In genomic region chr20:621115-621756, GRCh38 we compare ENCODE assay signal across 24 cellular contexts. TPM values are rescaled to one million over a fixed set of nuclear protein-coding genes. Genes with fewer than 3 reads are reported as not detected.
DNase-seq lines count a peak whose midpoint lies in the region; ATAC-seq, FAIRE-seq and TF ChIP-seq lines count a peak whose summit lies in the region.
"Had no signal": no experiment of that assay in that cellular context is flagged by ENCODE, and none has a peak within 500 bp of the region (broad histone marks: within the 10 kb centered on the region; RNA-seq: fewer than 3 reads in every experiment).

No MANE protein-coding gene starts in this region.

- intact Hi-C loops in HepG2 (cut with micrococcal nuclease; ENCODE audit: unreplicated experiment) = no loop called here
- intact Hi-C loops in right lobe of liver (cut with DNase I) = no loop called here

- TF ChIP-seq EP300 in HepG2 (IDR thresholded peaks at IDR 0.05; ENCODE audit: low read depth in 2 of 2, low read length in 2 of 2) = no peak
- TF ChIP-seq EP300 in HepG2 (CRISPR knock-in tag; IDR thresholded peaks at IDR 0.05; ENCODE audit: borderline replicate concordance) = no peak

- no peak overlapping the region for H3K4me2 ChIP-seq in HepG2 (ENCODE audit: low read depth, low read length)

- TF ChIP-seq CTCF in HepG2 (CRISPR knock-in tag; IDR thresholded peaks at IDR 0.05) (no peak), right lobe of liver (IDR thresholded peaks at IDR 0.05) (no peak)

- CTCF ChIA-PET in HepG2 (lab: Yijun Ruan, JAX; ENCODE audit: low intra/inter-chr PET ratio, low total read pairs) = no interaction called here

- BruUV-seq in HepG2 (replicated peaks; lab: Mats Ljungman, UMichigan) = no TSS peak

- H3K4me1 ChIP-seq in HepG2 (ENCODE audit: insufficient read depth, low read length) = peaks cover 6% of the 10 kb centered on the region
- H3K4me1 ChIP-seq in right lobe of liver = no peaks in the 10 kb centered on the region
- H3K4me1 ChIP-seq: stomach had no signal

- no peaks in the 10 kb centered on the region for H4K20me1 ChIP-seq in HepG2 (ENCODE audit: insufficient read depth, low read length)

- WGBS in HepG2 (ENCODE audit: low lambda C conversion rate) = 11% methylated on average over 5 of the region's 5 CpGs
- 30% methylated on average over 5 of the region's 5 CpGs for WGBS in right lobe of liver (ENCODE audit: insufficient coverage, low coverage, low lambda C conversion rate, missing lambda C conversion rate)

- H3K27me3 ChIP-seq in HepG2 (ENCODE audit: control insufficient read depth in 1 of 2, insufficient read depth in 2 of 2, low read length in 2 of 2) (peaks cover 0 to 39% of the 10 kb centered on the region in 2 experiments; a peak in 4 of 5 replicates), right lobe of liver (no peaks in the 10 kb centered on the region)

- peaks cover 5% of the 10 kb centered on the region; the same call in 1 of the 2 replicates for H3K9me3 ChIP-seq in HepG2 (ENCODE audit: low read length)
- no peaks in the 10 kb centered on the region for H3K9me3 ChIP-seq in right lobe of liver

- no peak for ATAC-seq in HepG2
- no peak for ATAC-seq in right lobe of liver
- ATAC-seq in HG03520 (IDR thresholded peaks at IDR 0.05; ENCODE audit: unreplicated experiment) = no peak
- no peak for ATAC-seq in GM19463 (IDR thresholded peaks at IDR 0.05; ENCODE audit: unreplicated experiment)
- no peak for ATAC-seq in HG02610 (IDR thresholded peaks at IDR 0.05; ENCODE audit: unreplicated experiment)
- ATAC-seq: esophagus mucosa, left cardiac atrium had no signal

- POLR2A ChIA-PET in HepG2 (lab: Yijun Ruan, JAX) = no interaction called here

- TF ChIP-seq POLR2A in HepG2 (IDR thresholded peaks at IDR 0.05; ENCODE audit: insufficient read depth in 1 of 2, low read depth in 2 of 2, low read length in 2 of 2) (no peak), right lobe of liver (IDR thresholded peaks at IDR 0.05) (no peak)

- TF ChIP-seq RAD21 in HepG2 (CRISPR knock-in tag; IDR thresholded peaks at IDR 0.05) = no peak

- no peak for DNase-seq in HepG2 (ENCODE audit: low spot score)
- no peak for DNase-seq in right lobe of liver
- peak; percentile 42 for DNase-seq in RKO (ENCODE audit: low spot score)
- DNase-seq in glomerular visceral epithelial cell (ENCODE audit: extremely low spot score) = peak; percentile 18
- no peak for DNase-seq in caudate nucleus (lab: John Stamatoyannopoulos, UW)
- DNase-seq: 8988T; activated CD8-positive, alpha-beta memory T cell treated with anti-CD3 and anti-CD28 coated beads for 24 hours; activated effector memory CD4-positive, alpha-beta T cell treated with Interleukin-2 at 50 U/mL for 16 hours; aorta; CD8-positive, alpha-beta memory T cell; GDM1; left cardiac atrium; NCI-H1436; NCI-H345; stomach; SW 1271 had no signal

- H3K27ac ChIP-seq in HepG2 (ENCODE audit: extremely low read length, insufficient read depth, low read length) = no peak overlapping the region
- H3K27ac ChIP-seq in right lobe of liver = no peak overlapping the region
- no peak overlapping the region for H3K27ac ChIP-seq in caudate nucleus (ENCODE audit: low read depth, low read length)
- H3K27ac ChIP-seq: stomach, VCaP had no signal

- no peak overlapping the region for H2AFZ ChIP-seq in HepG2 (ENCODE audit: low read length)

- in situ Hi-C loops in HepG2 (cut with HindIII; ENCODE audit: extremely low pct_ligation_motif_present, low pct_unique_long_range_greater_than_20kb) = no loop called here

- no peak overlapping the region for H3K9ac ChIP-seq in HepG2 (ENCODE audit: insufficient read depth, low read depth, low read length)

- H3K36me3 ChIP-seq in HepG2 (replicated peaks in 1 of 2; ENCODE audit: control insufficient read depth in 1 of 2, insufficient read depth in 2 of 2, low read length in 2 of 2) (no peaks in the 10 kb centered on the region), right lobe of liver (no peaks in the 10 kb centered on the region)
- H3K36me3 ChIP-seq: stomach had no signal

- no peaks in the 10 kb centered on the region for H3K79me2 ChIP-seq in HepG2 (ENCODE audit: insufficient read depth, low read length)

- no peak for FAIRE-seq in HepG2 (lab: Jason Lieb, UNC)
- FAIRE-seq: GM18507 had no signal

- H3K4me3 ChIP-seq in HepG2 (replicated peaks in 1 of 3; ENCODE audit: insufficient read depth in 1 of 3, low read depth in 2 of 3, low read length in 3 of 3) = no peak overlapping the region
- H3K4me3 ChIP-seq in right lobe of liver = no peak overlapping the region
- H3K4me3 ChIP-seq: stomach had no signal

RNA-seq across cellular contexts. Expression of gene TCF15, which starts 11.1 kb away (rescaled TPM):
- total RNA-seq in HepG2 (2016; rRNA removed; fragmentation: Illumina TruSeq; extraction: Trizol) = not detected in 2 replicates
- total RNA-seq in HepG2 (2016; cell fraction: cytosol; rRNA removed; fragmentation: Illumina TruSeq; extraction: Trizol; ENCODE audit: low read depth) = not detected in 2 replicates
- total RNA-seq in HepG2 (2016; cell fraction: insoluble cytoplasmic fraction; rRNA removed; fragmentation: Illumina TruSeq; extraction: Trizol) = not detected in 2 replicates
- not detected in 2 replicates for total RNA-seq in HepG2 (2016; cell fraction: membrane; rRNA removed; fragmentation: Illumina TruSeq; extraction: Trizol)
- total RNA-seq in HepG2 (2016; cell fraction: nucleus; rRNA removed; fragmentation: Illumina TruSeq; extraction: Trizol) = not detected in 2 replicates
- polyA plus RNA-seq in HepG2 (2011; rRNA removed) = not detected in 2 replicates
- not detected in 2 replicates for polyA plus RNA-seq in HepG2 (2011; cell fraction: cytosol; rRNA removed)
- polyA plus RNA-seq in HepG2 (2011; cell fraction: nucleus; rRNA removed) = not detected in 2 replicates
- polyA plus RNA-seq in HepG2 (2012) = not detected in 2 replicates
- not detected in 2 replicates for polyA plus RNA-seq in HepG2 (2016; cell fraction: cytosol; fragmentation: Illumina TruSeq; extraction: Trizol; ENCODE audit: low read depth)
- not detected in 2 replicates for polyA plus RNA-seq in HepG2 (2016; cell fraction: insoluble cytoplasmic fraction; fragmentation: Illumina TruSeq; extraction: Trizol; ENCODE audit: low read depth)
- not detected in 2 replicates for polyA plus RNA-seq in HepG2 (2016; cell fraction: membrane; fragmentation: Illumina TruSeq; extraction: Trizol; ENCODE audit: low read depth)
- polyA plus RNA-seq in HepG2 (2016; cell fraction: nucleus; fragmentation: Illumina TruSeq; extraction: Trizol; ENCODE audit: insufficient read depth, low read depth) = not detected in 2 replicates
- polyA minus RNA-seq in HepG2 (2011; rRNA and poly(A)+ RNA removed; ENCODE audit: low replicate concordance) = not detected in 2 replicates
- not detected in 2 replicates for polyA minus RNA-seq in HepG2 (2011; cell fraction: cytosol; rRNA and poly(A)+ RNA removed)
- polyA minus RNA-seq in HepG2 (2011; cell fraction: nucleus; rRNA and poly(A)+ RNA removed) = not detected in 2 replicates
- under 1 TPM in 1 of 6 experiments, not detected in 5; 0.33 TPM for total RNA-seq in right lobe of liver
- total RNA-seq: CD8-positive, alpha-beta memory T cell; esophagus mucosa; progenitor cell of endocrine pancreas had no signal
- polyA plus RNA-seq: aorta; CD8-positive, alpha-beta memory T cell; IgD-negative memory B cell had no signal

RNA-seq across cellular contexts. Expression of gene SRXN1, which starts 31.8 kb away (rescaled TPM):
- total RNA-seq in HepG2 (2016; rRNA removed; fragmentation: Illumina TruSeq; extraction: Trizol) (87.7 and 98.2 TPM in 2 replicates), right lobe of liver (100 to 1,000 TPM in 2 of 6 experiments, 10 to 100 TPM in 4; 14.4 to 166 (median 46.0) TPM)
- 26.2 and 26.7 TPM in 2 replicates for total RNA-seq in HepG2 (2016; cell fraction: cytosol; rRNA removed; fragmentation: Illumina TruSeq; extraction: Trizol; ENCODE audit: low read depth)
- total RNA-seq in HepG2 (2016; cell fraction: insoluble cytoplasmic fraction; rRNA removed; fragmentation: Illumina TruSeq; extraction: Trizol) = 85.6 and 95.5 TPM in 2 replicates
- 86.8 and 92.3 TPM in 2 replicates for total RNA-seq in HepG2 (2016; cell fraction: membrane; rRNA removed; fragmentation: Illumina TruSeq; extraction: Trizol)
- 37.3 and 40.4 TPM in 2 replicates for total RNA-seq in HepG2 (2016; cell fraction: nucleus; rRNA removed; fragmentation: Illumina TruSeq; extraction: Trizol)
- 29.9 and 41.3 TPM in 2 replicates for polyA plus RNA-seq in HepG2 (2011; rRNA removed)
- polyA plus RNA-seq in HepG2 (2011; cell fraction: cytosol; rRNA removed) = 26.1 and 37.8 TPM in 2 replicates
- polyA plus RNA-seq in HepG2 (2011; cell fraction: nucleus; rRNA removed) = 10.4 and 16.8 TPM in 2 replicates
- polyA plus RNA-seq in HepG2 (2012) = 39.7 and 59.3 TPM in 2 replicates
- polyA plus RNA-seq in HepG2 (2016; cell fraction: cytosol; fragmentation: Illumina TruSeq; extraction: Trizol; ENCODE audit: low read depth) = 18.8 and 21.5 TPM in 2 replicates
- 78.8 and 84.6 TPM in 2 replicates for polyA plus RNA-seq in HepG2 (2016; cell fraction: insoluble cytoplasmic fraction; fragmentation: Illumina TruSeq; extraction: Trizol; ENCODE audit: low read depth)
- polyA plus RNA-seq in HepG2 (2016; cell fraction: membrane; fragmentation: Illumina TruSeq; extraction: Trizol; ENCODE audit: low read depth) = 49.8 and 51.3 TPM in 2 replicates
- 53.3 and 55.5 TPM in 2 replicates for polyA plus RNA-seq in HepG2 (2016; cell fraction: nucleus; fragmentation: Illumina TruSeq; extraction: Trizol; ENCODE audit: insufficient read depth, low read depth)
- polyA minus RNA-seq in HepG2 (2011; rRNA and poly(A)+ RNA removed; ENCODE audit: low replicate concordance) = 29.6 and 43.5 TPM in 2 replicates
- polyA minus RNA-seq in HepG2 (2011; cell fraction: cytosol; rRNA and poly(A)+ RNA removed) = 17.1 and 26.2 TPM in 2 replicates
- 8.4 and 15.7 TPM in 2 replicates for polyA minus RNA-seq in HepG2 (2011; cell fraction: nucleus; rRNA and poly(A)+ RNA removed)

RNA-seq across cellular contexts. Expression of gene SCRT2, which starts 54.4 kb away (rescaled TPM):
- total RNA-seq in HepG2 (2016; rRNA removed; fragmentation: Illumina TruSeq; extraction: Trizol) (not detected in 2 replicates), right lobe of liver (not detected)
- not detected in 2 replicates for total RNA-seq in HepG2 (2016; cell fraction: cytosol; rRNA removed; fragmentation: Illumina TruSeq; extraction: Trizol; ENCODE audit: low read depth)
- total RNA-seq in HepG2 (2016; cell fraction: insoluble cytoplasmic fraction; rRNA removed; fragmentation: Illumina TruSeq; extraction: Trizol) = not detected in 2 replicates
- total RNA-seq in HepG2 (2016; cell fraction: membrane; rRNA removed; fragmentation: Illumina TruSeq; extraction: Trizol) = not detected in 2 replicates
- total RNA-seq in HepG2 (2016; cell fraction: nucleus; rRNA removed; fragmentation: Illumina TruSeq; extraction: Trizol) = not detected in 2 replicates
- not detected in 2 replicates for polyA plus RNA-seq in HepG2 (2011; rRNA removed)
- polyA plus RNA-seq in HepG2 (2011; cell fraction: cytosol; rRNA removed) = not detected in 2 replicates
- polyA plus RNA-seq in HepG2 (2011; cell fraction: nucleus; rRNA removed) = not detected in 2 replicates
- not detected in 2 replicates for polyA plus RNA-seq in HepG2 (2012)
- polyA plus RNA-seq in HepG2 (2016; cell fraction: cytosol; fragmentation: Illumina TruSeq; extraction: Trizol; ENCODE audit: low read depth) = not detected in 2 replicates
- polyA plus RNA-seq in HepG2 (2016; cell fraction: insoluble cytoplasmic fraction; fragmentation: Illumina TruSeq; extraction: Trizol; ENCODE audit: low read depth) = not detected in 2 replicates
- polyA plus RNA-seq in HepG2 (2016; cell fraction: membrane; fragmentation: Illumina TruSeq; extraction: Trizol; ENCODE audit: low read depth) = not detected in 2 replicates
- not detected in 2 replicates for polyA plus RNA-seq in HepG2 (2016; cell fraction: nucleus; fragmentation: Illumina TruSeq; extraction: Trizol; ENCODE audit: insufficient read depth, low read depth)
- not detected in 2 replicates for polyA minus RNA-seq in HepG2 (2011; rRNA and poly(A)+ RNA removed; ENCODE audit: low replicate concordance)
- not detected in 2 replicates for polyA minus RNA-seq in HepG2 (2011; cell fraction: cytosol; rRNA and poly(A)+ RNA removed)
- not detected in 2 replicates for polyA minus RNA-seq in HepG2 (2011; cell fraction: nucleus; rRNA and poly(A)+ RNA removed)
- total RNA-seq: aorta; CD8-positive, alpha-beta memory T cell; esophagus mucosa; left cardiac atrium; progenitor cell of endocrine pancreas; stomach had no signal
- polyA plus RNA-seq: aorta; CD8-positive, alpha-beta memory T cell; IgD-negative memory B cell; stomach had no signal

Comparison
In these comparisons a context has a peak if more than half of its experiments do, and no peak if none do; other contexts are left out.
1. DNase-seq: peak in RKO (single experiment) and glomerular visceral epithelial cell (single experiment); none in HepG2 (single experiment), right lobe of liver (0 of 3) and caudate nucleus (0 of 61).